In genomic region chr12:111367661-111368221, GRCh38 we compare ENCODE assay signal across 9 cellular contexts. TPM values are rescaled to one million over a fixed set of nuclear protein-coding genes. Genes with fewer than 3 reads are reported as not detected.
DNase-seq lines count a peak whose midpoint lies in the region; ATAC-seq, FAIRE-seq and TF ChIP-seq lines count a peak whose summit lies in the region.
"Had no signal": no experiment of that assay in that cellular context is flagged by ENCODE, and none has a peak within 500 bp of the region (broad histone marks: within the 10 kb centered on the region; RNA-seq: fewer than 3 reads in every experiment).

No MANE protein-coding gene starts in this region.

- ATAC-seq in Right ventricle myocardium inferior: no peak

- H3K36me3 Mint-ChIP-seq in chondrocyte (ENCODE audit: low read depth): peaks cover 3% of the 10 kb centered on the region
- H3K36me3 Mint-ChIP-seq in mesothelial cell of epicardium: peaks cover 3% of the 10 kb centered on the region

- FAIRE-seq in GM19239 (lab: Jason Lieb, UNC): no peak

- peak overlapping the region; percentile 73 for H3K27ac Mint-ChIP-seq in chondrocyte (ENCODE audit: unreplicated experiment)
- peak overlapping the region; percentile 35 for H3K27ac Mint-ChIP-seq in mesothelial cell of epicardium

- no peaks in the 10 kb centered on the region for H3K27me3 Mint-ChIP-seq in chondrocyte (ENCODE audit: low read depth)
- H3K27me3 Mint-ChIP-seq in mesothelial cell of epicardium (ENCODE audit: low read depth): no peaks in the 10 kb centered on the region

- H3K4me1 Mint-ChIP-seq in chondrocyte (ENCODE audit: low read depth) (peaks cover 22% of the 10 kb centered on the region), mesothelial cell of epicardium (peaks cover 13% of the 10 kb centered on the region)

- H3K9me3 Mint-ChIP-seq in chondrocyte (ENCODE audit: low read depth): no peaks in the 10 kb centered on the region
- H3K9me3 Mint-ChIP-seq in mesothelial cell of epicardium: no peaks in the 10 kb centered on the region

- H3K9me3 ChIP-seq in cardiac muscle cell (ENCODE audit: low read depth): no peaks in the 10 kb centered on the region

- peak overlapping the region; percentile 93 for H3K4me3 ChIP-seq in cardiac muscle cell

- no peaks in the 10 kb centered on the region for H3K4me1 ChIP-seq in cardiac muscle cell (ENCODE audit: low read depth)

- intact Hi-C loops in Right ventricle myocardium inferior (cut with DNase I): loop anchor here (5.0 kb wide), 1 partner anchor 40 kb away; the partner anchor contains the start of gene SH2B3

- no peaks in the 10 kb centered on the region for H3K27me3 ChIP-seq in cardiac muscle cell

- H3K4me3 Mint-ChIP-seq in chondrocyte (ENCODE audit: unreplicated experiment) (peak overlapping the region; percentile 81), mesothelial cell of epicardium (peak overlapping the region; percentile 80)

- TF ChIP-seq CTCF in cardiac muscle cell (IDR thresholded peaks at IDR 0.05; ENCODE audit: low read depth, low read length): no peak
- TF ChIP-seq CTCF in chondrocyte (IDR thresholded peaks at IDR 0.05): no peak
- TF ChIP-seq CTCF in mesothelial cell of epicardium (IDR thresholded peaks at IDR 0.05; ENCODE audit: unreplicated experiment): no peak

- DNase-seq in cardiac muscle cell (ENCODE audit: low read depth in 1 of 2, low spot score in 1 of 2) (peak in 1 of 2 donors; percentile 42), Right ventricle myocardium inferior (ENCODE audit: missing footprints) (no peak), chondrocyte (ENCODE audit: low spot score) (no peak), mesothelial cell of epicardium (ENCODE audit: low spot score in 2 of 2, unreplicated experiment in 2 of 2) (no peak), NCI-H446 treated with DMSO at 0.1 percent for 48 hours (lab: John Stamatoyannopoulos, UW) (no peak), nucleus accumbens (lab: John Stamatoyannopoulos, UW) (no peak), GM19240 (ENCODE audit: insufficient read length, low spot score) (no peak), GM19239 (ENCODE audit: insufficient read length, low spot score) (no peak)
- DNase-seq: NCI-H446 had no signal

- no peak overlapping the region for H3K27ac ChIP-seq in cardiac muscle cell

- H3K36me3 ChIP-seq in cardiac muscle cell: no peaks in the 10 kb centered on the region

RNA-seq across cellular contexts. Expression of gene PHETA1, which starts 1.2 kb away (rescaled TPM):
- total RNA-seq in cardiac muscle cell: 28.6 and 31.5 TPM in 2 replicates
- polyA plus RNA-seq in cardiac muscle cell: 13.8 and 23.7 TPM in 2 replicates
- total RNA-seq in Right ventricle myocardium inferior: 37.4 TPM
- total RNA-seq in chondrocyte: 14.2 to 16.0 TPM (median 15.7 TPM) in 3 replicates
- total RNA-seq in mesothelial cell of epicardium: 13.8 to 18.2 TPM (median 16.1 TPM) in 3 replicates

RNA-seq across cellular contexts. Expression of gene SH2B3, which starts 38.0 kb away (rescaled TPM):
- 7.5 and 11.6 TPM in 2 replicates for total RNA-seq in cardiac muscle cell
- 5.2 and 5.5 TPM in 2 replicates for polyA plus RNA-seq in cardiac muscle cell
- total RNA-seq in Right ventricle myocardium inferior: 43.7 TPM
- 14.7 to 20.0 TPM (median 18.3 TPM) in 3 replicates for total RNA-seq in chondrocyte
- total RNA-seq in mesothelial cell of epicardium: 1.6 to 2.1 TPM (median 1.7 TPM) in 3 replicates
